ENCODE assay signal across 1 cellular context in the genomic region with DNA sequence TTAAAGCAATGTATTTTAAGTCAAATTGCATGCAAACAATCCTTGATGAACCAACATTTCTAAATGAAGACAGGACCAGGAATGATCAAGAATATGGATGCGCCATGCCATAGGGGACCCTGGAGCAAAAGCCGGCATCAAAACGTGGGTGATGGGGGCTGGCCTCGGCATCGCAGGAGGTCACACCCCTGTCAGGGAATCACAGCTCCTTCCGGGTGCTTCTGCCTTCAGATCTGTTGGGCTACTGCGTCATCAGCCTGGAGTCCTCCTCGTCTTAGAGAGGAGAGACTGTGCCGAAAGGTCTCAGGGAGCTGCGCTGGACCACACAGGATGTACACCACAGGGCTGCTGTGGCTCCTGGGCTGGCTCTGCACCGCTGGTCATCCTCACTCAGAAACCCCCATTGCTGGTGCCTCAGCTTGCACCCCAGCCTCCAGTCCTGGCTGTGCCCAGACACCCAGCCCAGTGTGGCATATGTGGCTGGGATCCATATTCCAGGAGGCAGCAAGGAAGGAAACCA.
TF ChIP-seq lines count a peak whose summit lies in the region.

No MANE protein-coding gene starts in this region.

TF ChIP-seq in SK-N-SH treated with all-trans-retinoic acid at 6 μM for 48 hours, 23 proteins besides CTCF, POLR2A, EP300 and RAD21 (continued from another document):
- TF ChIP-seq, protein P1, sequence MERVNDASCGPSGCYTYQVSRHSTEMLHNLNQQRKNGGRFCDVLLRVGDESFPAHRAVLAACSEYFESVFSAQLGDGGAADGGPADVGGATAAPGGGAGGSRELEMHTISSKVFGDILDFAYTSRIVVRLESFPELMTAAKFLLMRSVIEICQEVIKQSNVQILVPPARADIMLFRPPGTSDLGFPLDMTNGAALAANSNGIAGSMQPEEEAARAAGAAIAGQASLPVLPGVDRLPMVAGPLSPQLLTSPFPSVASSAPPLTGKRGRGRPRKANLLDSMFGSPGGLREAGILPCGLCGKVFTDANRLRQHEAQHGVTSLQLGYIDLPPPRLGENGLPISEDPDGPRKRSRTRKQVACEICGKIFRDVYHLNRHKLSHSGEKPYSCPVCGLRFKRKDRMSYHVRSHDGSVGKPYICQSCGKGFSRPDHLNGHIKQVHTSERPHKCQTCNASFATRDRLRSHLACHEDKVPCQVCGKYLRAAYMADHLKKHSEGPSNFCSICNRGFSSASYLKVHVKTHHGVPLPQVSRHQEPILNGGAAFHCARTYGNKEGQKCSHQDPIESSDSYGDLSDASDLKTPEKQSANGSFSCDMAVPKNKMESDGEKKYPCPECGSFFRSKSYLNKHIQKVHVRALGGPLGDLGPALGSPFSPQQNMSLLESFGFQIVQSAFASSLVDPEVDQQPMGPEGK (CRISPR knock-in tag; IDR thresholded peaks at IDR 0.05; ENCODE audit: borderline replicate concordance) = no peak
- TF ChIP-seq, protein P2, sequence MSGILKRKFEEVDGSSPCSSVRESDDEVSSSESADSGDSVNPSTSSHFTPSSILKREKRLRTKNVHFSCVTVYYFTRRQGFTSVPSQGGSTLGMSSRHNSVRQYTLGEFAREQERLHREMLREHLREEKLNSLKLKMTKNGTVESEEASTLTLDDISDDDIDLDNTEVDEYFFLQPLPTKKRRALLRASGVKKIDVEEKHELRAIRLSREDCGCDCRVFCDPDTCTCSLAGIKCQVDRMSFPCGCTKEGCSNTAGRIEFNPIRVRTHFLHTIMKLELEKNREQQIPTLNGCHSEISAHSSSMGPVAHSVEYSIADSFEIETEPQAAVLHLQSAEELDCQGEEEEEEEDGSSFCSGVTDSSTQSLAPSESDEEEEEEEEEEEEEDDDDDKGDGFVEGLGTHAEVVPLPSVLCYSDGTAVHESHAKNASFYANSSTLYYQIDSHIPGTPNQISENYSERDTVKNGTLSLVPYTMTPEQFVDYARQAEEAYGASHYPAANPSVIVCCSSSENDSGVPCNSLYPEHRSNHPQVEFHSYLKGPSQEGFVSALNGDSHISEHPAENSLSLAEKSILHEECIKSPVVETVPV (CRISPR knock-in tag; IDR thresholded peaks at IDR 0.05) = no peak
- TF ChIP-seq RARB (CRISPR knock-in tag; IDR thresholded peaks at IDR 0.05) (no peak), GLIS3 (CRISPR knock-in tag; IDR thresholded peaks at IDR 0.05) (no peak)
- TF ChIP-seq, protein P3, sequence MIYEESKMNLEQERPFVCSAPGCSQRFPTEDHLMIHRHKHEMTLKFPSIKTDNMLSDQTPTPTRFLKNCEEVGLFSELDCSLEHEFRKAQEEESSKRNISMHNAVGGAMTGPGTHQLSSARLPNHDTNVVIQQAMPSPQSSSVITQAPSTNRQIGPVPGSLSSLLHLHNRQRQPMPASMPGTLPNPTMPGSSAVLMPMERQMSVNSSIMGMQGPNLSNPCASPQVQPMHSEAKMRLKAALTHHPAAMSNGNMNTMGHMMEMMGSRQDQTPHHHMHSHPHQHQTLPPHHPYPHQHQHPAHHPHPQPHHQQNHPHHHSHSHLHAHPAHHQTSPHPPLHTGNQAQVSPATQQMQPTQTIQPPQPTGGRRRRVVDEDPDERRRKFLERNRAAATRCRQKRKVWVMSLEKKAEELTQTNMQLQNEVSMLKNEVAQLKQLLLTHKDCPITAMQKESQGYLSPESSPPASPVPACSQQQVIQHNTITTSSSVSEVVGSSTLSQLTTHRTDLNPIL (CRISPR knock-in tag; IDR thresholded peaks at IDR 0.05; ENCODE audit: low read depth) = no peak
